In genomic region chr1:38686306-38687255, GRCh38 we compare ENCODE assay signal across 30 cellular contexts.
"Had no signal": no experiment of that assay in that cellular context is flagged by ENCODE, and none has a peak within 500 bp of the region (broad histone marks: within the 10 kb centered on the region; RNA-seq: fewer than 3 reads in every experiment).

No MANE protein-coding gene starts in this region.

- H3K4me1 Mint-ChIP-seq: activated CD4-positive, alpha-beta T cell treated with anti-CD3 and anti-CD28 coated beads, Interleukin-2, amount 10 ng/mL, durations not matched to agents 24 days and 14 days had no signal

- H3K27me3 ChIP-seq: SJCRH30 had no signal

- H3K27ac ChIP-seq: adrenal gland, body of pancreas, PC-9, SJCRH30, SK-N-MC had no signal

- H3K36me3 Mint-ChIP-seq: activated naive CD4-positive, alpha-beta T cell treated with anti-CD3 and anti-CD28 coated beads, Interleukin-2, amount 50 U/mL, for 72 hours had no signal

- H3K4me1 ChIP-seq: adrenal gland, body of pancreas, SJCRH30 had no signal

- FAIRE-seq: astrocyte, bronchial epithelial cell, K562, RCC 7860, TTC549 had no signal

- H3K9me3 ChIP-seq: adrenal gland, body of pancreas, SJCRH30 had no signal

- H3K4me3 ChIP-seq: adrenal gland, body of pancreas, K562, PC-9, SJCRH30, SK-N-MC had no signal

- H3K27ac Mint-ChIP-seq: activated CD4-positive, alpha-beta T cell treated with anti-CD3 and anti-CD28 coated beads, Interleukin-2, amount 10 ng/mL, durations not matched to agents 24 days and 14 days; activated naive CD4-positive, alpha-beta T cell treated with anti-CD3 and anti-CD28 coated beads for 36 hours; activated naive CD4-positive, alpha-beta T cell treated with anti-CD3 and anti-CD28 coated beads, Interleukin-2, amount 50 U/mL, for 72 hours; activated T-helper 1 cell treated with anti-CD3 and anti-CD28 coated beads, Interleukin-12 subunit alpha, Interleukin-12 subunit beta, Interleukin-2, Interleukin-4 antibody, amounts not matched to agents 30 ng/mL and 10 ng/mL and 1 ng/mL, durations not matched to agents 14 hours and 24 hours and 36 hours had no signal

- H3K9me3 Mint-ChIP-seq: activated CD4-positive, alpha-beta T cell treated with anti-CD3 and anti-CD28 coated beads, Interleukin-2, amount 10 ng/mL, durations not matched to agents 24 days and 14 days; activated naive CD4-positive, alpha-beta T cell treated with anti-CD3 and anti-CD28 coated beads for 36 hours; activated T-cell treated with anti-CD3 and anti-CD28 coated beads, Interleukin-2, amount 50 U/mL, for 4 hours; activated T-helper 1 cell treated with anti-CD3 and anti-CD28 coated beads, Interleukin-12 subunit alpha, Interleukin-12 subunit beta, Interleukin-2, Interleukin-4 antibody, amounts not matched to agents 30 ng/mL and 10 ng/mL and 1 ng/mL, durations not matched to agents 14 hours and 24 hours and 36 hours had no signal

- H3K4me3 Mint-ChIP-seq: activated CD4-positive, alpha-beta T cell treated with anti-CD3 and anti-CD28 coated beads, Interleukin-2, amount 10 ng/mL, durations not matched to agents 24 days and 14 days; activated naive CD4-positive, alpha-beta T cell treated with anti-CD3 and anti-CD28 coated beads for 36 hours; activated T-cell treated with anti-CD3 and anti-CD28 coated beads, Interleukin-2, amount 50 U/mL, for 4 hours; activated T-helper 1 cell treated with anti-CD3 and anti-CD28 coated beads, Interleukin-12 subunit alpha, Interleukin-12 subunit beta, Interleukin-2, Interleukin-4 antibody, amounts not matched to agents 30 ng/mL and 10 ng/mL and 1 ng/mL, durations not matched to agents 14 hours and 24 hours and 36 hours had no signal

- DNase-seq: activated CD4-positive, alpha-beta T cell treated with anti-CD3 and anti-CD28 coated beads, Interleukin-2, amount 10 ng/mL, durations not matched to agents 24 days and 14 days; activated CD4-positive, alpha-beta T cell treated with anti-CD3 and anti-CD28 coated beads, Interleukin-2, amount 50 U/mL, for 4 hours; activated CD8-positive, alpha-beta memory T cell treated with anti-CD3 and anti-CD28 coated beads, Interleukin-2, amount 50 U/mL, for 4 hours; activated gamma-delta T cell treated with Interleukin-2 at 50 U/mL for 16 hours; activated naive CD4-positive, alpha-beta T cell treated with anti-CD3 and anti-CD28 coated beads for 36 hours; activated T-cell treated with anti-CD3 and anti-CD28 coated beads for 4 hours; activated T-cell treated with anti-CD3 and anti-CD28 coated beads, Interleukin-2, amount 50 U/mL, for 4 hours; adrenal gland; body of pancreas; caudate nucleus; cerebellar nuclear complex; NCI-H1092 treated with DMSO at 0.1 percent for 48 hours; NCI-H146; NCI-H1930; NCI-H2081 treated with DMSO at 0.1 percent for 48 hours; NCI-H226; NCI-H446 treated with DMSO at 0.1 percent for 48 hours; NCI-H69; NK-92 treated with Interleukin-12 subunit alpha and Interleukin-12 subunit beta, amount 100 ng/mL, for 24 hours; PC-9; SHP77; SJCRH30 had no signal

- H3K36me3 ChIP-seq: adrenal gland, SJCRH30 had no signal
